Comparison of ENCODE assay signal across 8 cellular contexts in genomic region chr10:32957341-32958084, GRCh38. TPM values are rescaled to one million over a fixed set of nuclear protein-coding genes. Genes with fewer than 3 reads are reported as not detected.
A peak's percentile ranks its signal among the peaks of the same experiment; 100 is the strongest.
DNase-seq lines count a peak whose midpoint lies in the region; ATAC-seq, FAIRE-seq and TF ChIP-seq lines count a peak whose summit lies in the region.

No MANE protein-coding gene starts in this region.

- peak overlapping the region; percentile 95 for H3K4me2 ChIP-seq in K562 (ENCODE audit: insufficient read depth, low read length)

- CTCF ChIA-PET in K562 (lab: Yijun Ruan, JAX; ENCODE audit: low intra/inter-chr PET ratio), result interaction anchor here (0.8 kb wide), 1 partner anchor 51 kb away, joined by 3 read pairs; no protein-coding TSS in a partner anchor

- peak overlapping the region; percentile 95 to 96 for H3K9ac ChIP-seq in K562 (ENCODE audit: insufficient read depth in 1 of 2, low read depth in 2 of 2, low read length in 2 of 2)
- H3K9ac ChIP-seq in iPS-20b (ENCODE audit: low read depth, low read length), result peak overlapping the region; percentile 85
- H3K9ac ChIP-seq in skeletal muscle tissue (ENCODE audit: low read depth in 1 of 3, low read length in 3 of 3), result peak overlapping the region; percentile 86 to 93 (median 91)

- intact Hi-C loops in K562 (cut with micrococcal nuclease), result loop anchor here (2.0 to 10.0 kb wide), 3 partner anchors 15 to 583 kb away; no protein-coding TSS in a partner anchor

- POLR2A ChIA-PET in K562 (lab: Yijun Ruan, JAX), result interaction anchor here (0.6 to 2.9 kb wide), 10 partner anchors 10 to 109 kb away, joined by 3 to 20 read pairs (median 4); no protein-coding TSS in a partner anchor

- DNase-seq in NCI-H748 (lab: John Stamatoyannopoulos, UW; ENCODE audit: unreplicated experiment) (peak; percentile 46), NCI-H748 treated with DMSO at 0.1 percent for 48 hours (lab: John Stamatoyannopoulos, UW) (no peak), SK-MEL-5 (ENCODE audit: low read depth, low spot score) (peak; percentile 18), K562 (ENCODE audit: extremely low read depth in 1 of 4, low spot score in 3 of 4) (peak in 3 of 4 experiments; percentile 50 to 78 (median 69)), HPDE6-E6E7 (ENCODE audit: extremely low spot score) (no peak)

- H4K20me1 ChIP-seq in K562 (replicated peaks; ENCODE audit: control insufficient read depth, insufficient read depth, low read length), result peaks cover 19% of the 10 kb centered on the region

- H3K4me1 ChIP-seq in K562 (replicated peaks in 1 of 2; ENCODE audit: control insufficient read depth in 2 of 2, insufficient read depth in 2 of 2, low read length in 2 of 2) (peaks cover 10 to 42% of the 10 kb centered on the region in 2 experiments), iPS-20b (ENCODE audit: insufficient read depth, low read length) (peaks cover 52% of the 10 kb centered on the region), skeletal muscle tissue (ENCODE audit: control insufficient read depth in 3 of 3, insufficient read depth in 3 of 3, low read length in 3 of 3) (peaks cover 32 to 47% (median 34%) of the 10 kb centered on the region in 3 donors)

- peaks cover 77% of the 10 kb centered on the region for H3K79me2 ChIP-seq in K562 (ENCODE audit: control insufficient read depth, insufficient read depth, low read length)

- TF ChIP-seq EP300 in K562 (IDR thresholded peaks at IDR 0.05; ENCODE audit: low read length), result no peak

- no peak for FAIRE-seq in K562 (lab: Jason Lieb, UNC)

- in situ Hi-C loops in SK-MEL-5 (cut with HindIII; ENCODE audit: low pct_unique_long_range_greater_than_20kb, low sequenced_read_pairs) (no loop called here), K562 (cut with MboI) (no loop called here)

- no TSS peak for BruUV-seq in K562 (replicated peaks; lab: Mats Ljungman, UMichigan)

- no peaks in the 10 kb centered on the region for H3K9me1 ChIP-seq in K562 (ENCODE audit: control insufficient read depth, insufficient read depth, low read length)

- TF ChIP-seq CTCF in K562 (IDR thresholded peaks at IDR 0.05 in 2 of 3, conservative IDR thresholded peaks at IDR 0.05 in 1 of 3; ENCODE audit: insufficient read depth in 2 of 3, low read depth in 1 of 3, low read length in 3 of 3), result no peak

- H3K9me3 ChIP-seq in K562 (replicated peaks; ENCODE audit: control insufficient read depth, insufficient read depth, low read depth, low read length), result no peaks in the 10 kb centered on the region
- no peaks in the 10 kb centered on the region for H3K9me3 ChIP-seq in iPS-20b (ENCODE audit: insufficient read depth, low read depth, low read length)
- no peaks in the 10 kb centered on the region for H3K9me3 ChIP-seq in skeletal muscle tissue (ENCODE audit: control insufficient read depth in 3 of 3, low read length in 3 of 3)

- H3K4me3 ChIP-seq in K562 (peak overlapping the region; percentile 81), iPS-20b (ENCODE audit: low read length) (peak overlapping the region; percentile 80), skeletal muscle tissue (ENCODE audit: low read length in 3 of 3) (peak overlapping the region; percentile 78 to 83 (median 81))

- no peak for TF ChIP-seq RAD21 in K562 (CRISPR knock-in tag; conservative IDR thresholded peaks at IDR 0.05 in 1 of 2, IDR thresholded peaks at IDR 0.05 in 1 of 2)

- H3K27me3 ChIP-seq in K562 (ENCODE audit: control insufficient read depth in 2 of 2, insufficient read depth in 2 of 2, low read length in 2 of 2) (no peaks in the 10 kb centered on the region), iPS-20b (ENCODE audit: insufficient read depth, low read length) (no peaks in the 10 kb centered on the region), skeletal muscle tissue (ENCODE audit: control insufficient read depth in 3 of 3, insufficient read depth in 3 of 3, low read length in 3 of 3) (no peaks in the 10 kb centered on the region)

- ATAC-seq in HG02981 (IDR thresholded peaks at IDR 0.05; ENCODE audit: unreplicated experiment) (peak; percentile 29), K562 (peak; percentile 24)

- peak overlapping the region; percentile 97 for H3K27ac ChIP-seq in K562 (ENCODE audit: extremely low read depth, low read depth, low read length)
- H3K27ac ChIP-seq in iPS-20b (ENCODE audit: low read length), result no peak overlapping the region
- H3K27ac ChIP-seq in skeletal muscle tissue (ENCODE audit: low read depth, low read length), result peak overlapping the region; percentile 95

- under 1% methylated on average over 60 of the region's 87 CpGs for WGBS in K562 (ENCODE audit: insufficient coverage, low coverage, missing lambda C conversion rate)

- peak overlapping the region; percentile 34; the same call in 1 of the 2 replicates for H2AFZ ChIP-seq in K562 (ENCODE audit: low read depth, low read length)

- H3K36me3 ChIP-seq in K562 (ENCODE audit: control insufficient read depth, insufficient read depth, low read length), result peaks cover 11% of the 10 kb centered on the region; the same call in 2 of the 3 replicates
- no peaks in the 10 kb centered on the region for H3K36me3 ChIP-seq in iPS-20b (ENCODE audit: insufficient read depth, low read depth, low read length)
- no peaks in the 10 kb centered on the region for H3K36me3 ChIP-seq in skeletal muscle tissue (ENCODE audit: control insufficient read depth in 3 of 3, insufficient read depth in 3 of 3, low read length in 3 of 3)

- no peak for TF ChIP-seq POLR2A in K562 (conservative IDR thresholded peaks at IDR 0.05)

RNA-seq across cellular contexts. Expression of gene ITGB1, which starts 0.5 kb away (rescaled TPM):
- 391 and 402 TPM in 2 replicates for total RNA-seq in SK-MEL-5 (2014; rRNA removed; shearing (Covaris generic))
- polyA plus RNA-seq in SK-MEL-5 (2015; cell fraction: cytosol; rRNA removed), result 361 and 485 TPM in 2 replicates
- polyA plus RNA-seq in SK-MEL-5 (2015; cell fraction: nucleus; rRNA removed), result 78.8 and 79.4 TPM in 2 replicates
- total RNA-seq in K562 (2011; cell fraction: chromatin; rRNA removed; ENCODE audit: low replicate concordance), result 67.4 and 220 TPM in 2 replicates
- 103 and 140 TPM in 2 replicates for total RNA-seq in K562 (2011; cell fraction: nucleolus; rRNA removed)
- total RNA-seq in K562 (2011; cell fraction: nucleoplasm; rRNA removed), result 195 and 215 TPM in 2 replicates
- total RNA-seq in K562 (2014; rRNA removed), result 173 and 176 TPM in 2 replicates
- total RNA-seq in K562 (2014; rRNA removed; fragmentation: Illumina TruSeq; extraction: Trizol), result 172 and 199 TPM in 2 replicates
- total RNA-seq in K562 (2015; rRNA removed; fragmentation: Illumina TruSeq; extraction: Trizol), result 175 and 190 TPM in 2 replicates
- total RNA-seq in K562 (2021), result 155 and 160 TPM in 2 replicates
- 135 and 194 TPM in 2 replicates for polyA plus RNA-seq in K562 (2011; rRNA removed)
- 28.8 and 90.8 TPM in 2 replicates for polyA plus RNA-seq in K562 (2011; cell fraction: cytosol; rRNA removed)
- polyA plus RNA-seq in K562 (2011; cell fraction: nucleus; rRNA removed), result 26.1 and 44.3 TPM in 2 replicates
- 135 and 173 TPM in 2 replicates for polyA plus RNA-seq in K562 (2012)
- 144 and 149 TPM in 2 replicates for polyA plus RNA-seq in K562 (2014; fragmentation: Illumina TruSeq; extraction: Trizol)
- 10 to 100 TPM; 40.2 to 61.9 TPM for polyA plus RNA-seq in K562 (2014; fragmentation: Nextera tagmentation; extraction: Ambion mirVana)
- polyA plus RNA-seq in K562 (2014; rRNA removed), result 133 and 150 TPM in 2 replicates
- polyA minus RNA-seq in K562 (2011; rRNA and poly(A)+ RNA removed), result 277 and 287 TPM in 2 replicates
- polyA minus RNA-seq in K562 (2011; cell fraction: cytosol; rRNA and poly(A)+ RNA removed), result 83.6 and 105 TPM in 2 replicates
- polyA minus RNA-seq in K562 (2011; cell fraction: nucleus; rRNA and poly(A)+ RNA removed), result 35.9 and 78.5 TPM in 2 replicates
- 363 TPM for total RNA-seq in skeletal muscle tissue

Comparison
In these comparisons a context has a peak if more than half of its experiments do, and no peak if none do; other contexts are left out.
1. DNase-seq: peak in NCI-H748 (single experiment), SK-MEL-5 (single experiment) and K562 (3 of 4); none in NCI-H748 treated with DMSO at 0.1 percent for 48 hours (single experiment) and HPDE6-E6E7 (single experiment).
2. Peak in every context shown above with its lines, with median percentiles within 50 percentile points of each other: H3K4me3 ChIP-seq and H3K9ac ChIP-seq.